ENCODE assay signal across 8 cellular contexts in the genomic region with DNA sequence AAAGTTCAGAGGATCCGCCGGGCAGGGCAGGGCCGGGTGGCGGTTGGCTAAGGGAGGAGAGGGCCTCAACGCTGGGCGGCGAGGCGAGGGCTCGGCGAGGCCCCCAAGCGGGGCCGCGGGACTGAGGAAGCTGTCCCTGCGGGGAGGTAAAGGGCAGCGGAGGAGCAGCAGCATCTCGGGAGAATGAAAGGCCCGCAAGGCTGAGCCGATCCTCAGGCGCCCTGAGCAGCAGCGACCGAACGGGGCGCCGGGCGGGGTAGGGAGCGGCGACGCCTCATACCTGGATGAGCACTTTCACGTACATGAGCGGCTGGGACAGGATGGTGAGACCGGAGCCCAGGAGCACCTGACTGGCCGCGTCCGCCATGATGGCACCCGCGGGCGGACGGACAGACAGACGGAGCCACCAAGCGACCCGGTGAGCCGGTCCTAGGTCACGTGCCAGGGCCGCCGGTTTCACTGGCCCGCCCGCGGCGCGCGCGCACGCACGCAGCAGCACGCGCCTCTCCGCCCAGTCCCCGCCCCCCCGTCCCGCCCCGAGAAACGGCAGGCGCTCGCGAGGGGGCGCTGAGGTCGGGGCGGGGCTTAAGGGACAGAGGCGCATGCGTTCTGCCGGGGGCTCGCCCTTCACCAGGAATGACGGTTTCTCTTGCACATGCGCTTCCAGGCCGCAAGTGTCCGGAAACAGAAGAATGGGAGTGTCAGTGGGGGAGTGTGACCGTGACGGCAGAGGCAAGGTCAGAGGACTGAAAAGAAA. TPM values are rescaled to one million over a fixed set of nuclear protein-coding genes. Genes with fewer than 3 reads are reported as not detected.
A peak's percentile ranks its signal among the peaks of the same experiment; 100 is the strongest.
DNase-seq lines count a peak whose midpoint lies in the region; ATAC-seq and TF ChIP-seq lines count a peak whose summit lies in the region.

Gene MTCH2 (minus strand): TSS at position 461 of the 757 bp plus-strand sequence. CDS start 94 bp downstream, at position 367.

- peak within 1 kb of the TSS; percentile 90 for H3K9ac ChIP-seq in Loucy (ENCODE audit: low read depth, low read length, poor library complexity, severe bottlenecking)

- peaks cover 38% of the 10 kb centered on the region for H3K79me2 ChIP-seq in Loucy (ENCODE audit: insufficient read depth, low read length)

- H3K27me3 ChIP-seq in H7 (ENCODE audit: control insufficient read depth, insufficient read depth, low read length): no peaks in the 10 kb centered on the region
- no peaks in the 10 kb centered on the region for H3K27me3 ChIP-seq in Loucy (ENCODE audit: insufficient read depth, low read length, poor library complexity, severe bottlenecking)

- peak within 1 kb of the TSS; percentile 96 for H3K4me3 Mint-ChIP-seq in nephron progenitor cell
- H3K4me3 Mint-ChIP-seq in stimulated activated naive CD8-positive, alpha-beta T cell treated with anti-CD3 and anti-CD28 coated beads, Interleukin-15, amount 100 ng/mL, for 72 hours: peak within 1 kb of the TSS; percentile 94 to 98

- TF ChIP-seq CTCF in Loucy (conservative IDR thresholded peaks at IDR 0.05; ENCODE audit: low read length) (0 out of 2 replicates have a peak, but pooled peaks have one; percentile 10), fibroblast of the aortic adventitia (IDR thresholded peaks at IDR 0.05; ENCODE audit: insufficient read depth, low read length) (peak; percentile 13), nephron progenitor cell (IDR thresholded peaks at IDR 0.05) (no peak)

- peak within 1 kb of the TSS; percentile 97 for H3K4me2 ChIP-seq in Loucy (ENCODE audit: low read depth, low read length, poor library complexity, severe bottlenecking)

- DNase-seq in ELF-1 (ENCODE audit: low read depth, low spot score) (peak; percentile 98), H7 (peak; percentile 98), fibroblast of the aortic adventitia (ENCODE audit: low read depth) (peak; percentile 97), nephron progenitor cell (peak; percentile 96)
- peak; percentile 95 for DNase-seq in activated effector memory CD4-positive, alpha-beta T cell treated with Interleukin-2 at 50 U/mL for 16 hours
- peak; percentile 95 to 96 for DNase-seq in stimulated activated naive CD8-positive, alpha-beta T cell treated with anti-CD3 and anti-CD28 coated beads, Interleukin-15, amount 100 ng/mL, for 72 hours

- peak within 1 kb of the TSS; percentile 70 for H2AFZ ChIP-seq in Loucy (ENCODE audit: low read length)

- TF ChIP-seq POLR2A in Raji (IDR thresholded peaks at IDR 0.05; ENCODE audit: insufficient read depth, low read depth, low read length): peak; percentile 99

- peaks cover 23% of the 10 kb centered on the region for H3K4me1 ChIP-seq in Loucy (ENCODE audit: insufficient read depth, low read length, poor library complexity, severe bottlenecking)

- no peaks in the 10 kb centered on the region for H3K9me2 ChIP-seq in Loucy (replicated peaks; ENCODE audit: low read depth, low read length)

- ATAC-seq in stimulated activated naive CD8-positive, alpha-beta T cell treated with anti-CD3 and anti-CD28 coated beads, Interleukin-15, amount 100 ng/mL, for 72 hours: peak; percentile 92

- H3K9me3 Mint-ChIP-seq in nephron progenitor cell: no peaks in the 10 kb centered on the region
- H3K9me3 Mint-ChIP-seq in stimulated activated naive CD8-positive, alpha-beta T cell treated with anti-CD3 and anti-CD28 coated beads, Interleukin-15, amount 100 ng/mL, for 72 hours: no peaks in the 10 kb centered on the region

- no peaks in the 10 kb centered on the region for H3K9me3 ChIP-seq in Loucy (ENCODE audit: insufficient read depth, low read depth, low read length)

- H3K4me3 ChIP-seq in H7 (ENCODE audit: insufficient read depth, low read depth, low read length) (peak within 1 kb of the TSS; percentile 89), Loucy (ENCODE audit: low read length, poor library complexity, severe bottlenecking) (peak within 1 kb of the TSS; percentile 89), fibroblast of the aortic adventitia (ENCODE audit: low read depth, low read length) (peak within 1 kb of the TSS; percentile 91)

- no peaks in the 10 kb centered on the region for H3F3A ChIP-seq in Loucy (ENCODE audit: low read depth)

- H4K20me1 ChIP-seq in Loucy (ENCODE audit: insufficient read depth, low read length, poor library complexity, severe bottlenecking): peaks cover 10% of the 10 kb centered on the region

- peaks cover 3% of the 10 kb centered on the region for H3K36me3 ChIP-seq in H7 (replicated peaks; ENCODE audit: control insufficient read depth, insufficient read depth, low read length)
- H3K36me3 ChIP-seq in Loucy (ENCODE audit: insufficient read depth, low read length): peaks cover 8% of the 10 kb centered on the region; the same call in 1 of the 2 replicates

- peaks cover 6% of the 10 kb centered on the region for H3K27me3 Mint-ChIP-seq in nephron progenitor cell (ENCODE audit: low read depth, poor library complexity)
- H3K27me3 Mint-ChIP-seq in stimulated activated naive CD8-positive, alpha-beta T cell treated with anti-CD3 and anti-CD28 coated beads, Interleukin-15, amount 100 ng/mL, for 72 hours: no peaks in the 10 kb centered on the region

- H3K27ac Mint-ChIP-seq in nephron progenitor cell: peak within 1 kb of the TSS; percentile 98
- H3K27ac Mint-ChIP-seq in stimulated activated naive CD8-positive, alpha-beta T cell treated with anti-CD3 and anti-CD28 coated beads, Interleukin-15, amount 100 ng/mL, for 72 hours: peak within 1 kb of the TSS; percentile 98 to 99

- peaks cover 25% of the 10 kb centered on the region for H3K36me3 Mint-ChIP-seq in nephron progenitor cell (ENCODE audit: low read depth)

- H3K4me1 Mint-ChIP-seq in nephron progenitor cell: peaks cover 26% of the 10 kb centered on the region
- H3K4me1 Mint-ChIP-seq in stimulated activated naive CD8-positive, alpha-beta T cell treated with anti-CD3 and anti-CD28 coated beads, Interleukin-15, amount 100 ng/mL, for 72 hours: peaks cover 25% of the 10 kb centered on the region

RNA-seq across cellular contexts. Expression of gene MTCH2, which starts in this region (rescaled TPM):
- total RNA-seq in H7 (2014; rRNA removed; shearing (Covaris generic)): 143 and 148 TPM in 2 replicates
- 88.1 and 187 TPM in 2 replicates for total RNA-seq in fibroblast of the aortic adventitia (ENCODE audit: low replicate concordance)

Comparison
In these comparisons a context has a peak if more than half of its experiments do, and no peak if none do; other contexts are left out.
1. Peak in every context shown above with its lines: DNase-seq, ATAC-seq and H3K4me3 ChIP-seq.